8 cellular contexts compared by ENCODE assay signal in the genomic region with DNA sequence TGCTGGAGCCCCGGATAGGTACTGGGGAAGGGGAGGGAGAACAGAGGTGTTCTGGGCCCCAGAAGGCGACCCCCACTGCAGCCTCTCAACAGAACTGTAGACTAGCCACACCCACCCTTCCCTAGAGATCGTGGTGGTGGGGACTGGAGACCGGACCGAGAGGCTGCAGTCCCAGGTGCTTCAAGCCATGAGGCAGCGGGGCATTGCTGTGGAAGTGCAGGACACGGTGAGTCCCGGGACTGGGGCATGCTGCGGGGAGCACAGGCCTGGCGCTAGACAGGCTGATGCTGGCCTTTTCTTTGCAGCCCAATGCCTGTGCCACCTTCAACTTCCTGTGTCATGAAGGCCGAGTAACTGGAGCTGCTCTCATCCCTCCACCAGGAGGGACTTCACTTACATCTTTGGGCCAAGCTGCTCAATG. TPM values are rescaled to one million over a fixed set of nuclear protein-coding genes. Genes with fewer than 3 reads are reported as not detected.
DNase-seq lines count a peak whose midpoint lies in the region; ATAC-seq and TF ChIP-seq lines count a peak whose summit lies in the region.

No MANE protein-coding gene starts in this region.

- 19 to 22% (median 19%) methylated on average over 11 of the region's 11 CpGs for WGBS in psoas muscle, 3 donors

- H3K27me3 ChIP-seq in psoas muscle (ENCODE audit: insufficient read depth in 3 of 3, low read length in 2 of 3), result no peaks in the 10 kb centered on the region

- H3K4me3 ChIP-seq in psoas muscle, result peak overlapping the region; percentile 86

- intact Hi-C loops in psoas muscle (cut with DNase I), result no loop called here

- H3K9me3 ChIP-seq in psoas muscle, result no peaks in the 10 kb centered on the region

- peak; percentile 44 for DNase-seq in DMS53 (lab: John Stamatoyannopoulos, UW)
- no peak for DNase-seq in DMS53 treated with DMSO at 0.1 percent for 48 hours (lab: John Stamatoyannopoulos, UW; ENCODE audit: unreplicated experiment)
- DNase-seq in RPMI7951 (ENCODE audit: low read depth), result peak; percentile 31
- DNase-seq in erythroblast (lab: John Stamatoyannopoulos, UW), result peak; percentile 49
- DNase-seq in psoas muscle, result peak in 1 of 2 donors; percentile 53
- DNase-seq in ureter (ENCODE audit: low spot score), result no peak

- TF ChIP-seq CTCF in psoas muscle (IDR thresholded peaks at IDR 0.05), result no peak

- ATAC-seq in psoas muscle (no peak), HG02588 (IDR thresholded peaks at IDR 0.05; ENCODE audit: unreplicated experiment) (no peak), GM18861 (IDR thresholded peaks at IDR 0.05; ENCODE audit: unreplicated experiment) (no peak)

- H3K27ac ChIP-seq in psoas muscle, result peak overlapping the region; percentile 98

- TF ChIP-seq POLR2A in erythroblast (IDR thresholded peaks at IDR 0.05; ENCODE audit: low read length), result no peak

- H3K4me1 ChIP-seq in psoas muscle, result peaks cover 52% of the 10 kb centered on the region

- H3K36me3 ChIP-seq in psoas muscle (ENCODE audit: insufficient read depth in 1 of 2, low read depth in 1 of 2), result peaks cover 5 to 50% of the 10 kb centered on the region in 2 donors

RNA-seq across cellular contexts. Expression of gene NDUFAF3, which starts 0.8 kb away (rescaled TPM):
- total RNA-seq in RPMI7951 (2014; rRNA removed; shearing (Covaris generic)), result 260 and 301 TPM in 2 replicates
- 100 to 1,000 TPM; 100 to 150 (median 112) TPM for total RNA-seq in psoas muscle
- 10 to 100 TPM; 60.6 to 98.8 (median 85.7) TPM for polyA plus RNA-seq in psoas muscle
- 122 TPM for total RNA-seq in ureter

RNA-seq across cellular contexts. Expression of gene DALRD3, which starts 4.4 kb away (rescaled TPM):
- total RNA-seq in RPMI7951 (2014; rRNA removed; shearing (Covaris generic)), result 46.4 and 54.9 TPM in 2 replicates
- total RNA-seq in psoas muscle, result 10 to 100 TPM in 1 of 4 donors, 1 to 10 TPM in 3; 7.5 to 10.4 (median 9.1) TPM
- 10 to 100 TPM; 11.0 to 19.9 (median 13.4) TPM for polyA plus RNA-seq in psoas muscle
- total RNA-seq in ureter, result 37.0 TPM

RNA-seq across cellular contexts. Expression of gene IMPDH2, which starts 6.4 kb away (rescaled TPM):
- total RNA-seq in RPMI7951 (2014; rRNA removed; shearing (Covaris generic)), result 305 and 426 TPM in 2 replicates
- total RNA-seq in psoas muscle, result 100 to 1,000 TPM in 3 of 4 donors, 10 to 100 TPM in 1; 82.8 to 259 (median 209) TPM
- polyA plus RNA-seq in psoas muscle, result 100 to 1,000 TPM; 102 to 397 (median 233) TPM
- 268 TPM for total RNA-seq in ureter

RNA-seq across cellular contexts. Expression of gene WDR6, which starts 15.6 kb away (rescaled TPM):
- total RNA-seq in RPMI7951 (2014; rRNA removed; shearing (Covaris generic)), result 44.7 and 49.5 TPM in 2 replicates
- total RNA-seq in psoas muscle (10 to 100 TPM; 55.1 to 65.7 (median 59.6) TPM), ureter (210 TPM)
- polyA plus RNA-seq in psoas muscle, result 10 to 100 TPM; 30.5 to 49.5 (median 46.9) TPM

RNA-seq across cellular contexts. Expression of gene P4HTM, which starts 32.7 kb away (rescaled TPM):
- 3.3 and 4.0 TPM in 2 replicates for total RNA-seq in RPMI7951 (2014; rRNA removed; shearing (Covaris generic))
- 10 to 100 TPM; 11.1 to 17.0 (median 13.7) TPM for total RNA-seq in psoas muscle
- polyA plus RNA-seq in psoas muscle, result 1 to 10 TPM; 4.1 to 8.7 (median 8.5) TPM
- total RNA-seq in ureter, result 47.2 TPM

Comparison
In these comparisons a context has a peak if more than half of its experiments do, and no peak if none do; other contexts are left out.
1. DNase-seq: peak in DMS53 (single experiment), RPMI7951 (single experiment) and erythroblast (2 of 2); none in DMS53 treated with DMSO at 0.1 percent for 48 hours (single experiment) and ureter (single experiment).